ENCODE assay signal across 1 cellular context in the genomic region with DNA sequence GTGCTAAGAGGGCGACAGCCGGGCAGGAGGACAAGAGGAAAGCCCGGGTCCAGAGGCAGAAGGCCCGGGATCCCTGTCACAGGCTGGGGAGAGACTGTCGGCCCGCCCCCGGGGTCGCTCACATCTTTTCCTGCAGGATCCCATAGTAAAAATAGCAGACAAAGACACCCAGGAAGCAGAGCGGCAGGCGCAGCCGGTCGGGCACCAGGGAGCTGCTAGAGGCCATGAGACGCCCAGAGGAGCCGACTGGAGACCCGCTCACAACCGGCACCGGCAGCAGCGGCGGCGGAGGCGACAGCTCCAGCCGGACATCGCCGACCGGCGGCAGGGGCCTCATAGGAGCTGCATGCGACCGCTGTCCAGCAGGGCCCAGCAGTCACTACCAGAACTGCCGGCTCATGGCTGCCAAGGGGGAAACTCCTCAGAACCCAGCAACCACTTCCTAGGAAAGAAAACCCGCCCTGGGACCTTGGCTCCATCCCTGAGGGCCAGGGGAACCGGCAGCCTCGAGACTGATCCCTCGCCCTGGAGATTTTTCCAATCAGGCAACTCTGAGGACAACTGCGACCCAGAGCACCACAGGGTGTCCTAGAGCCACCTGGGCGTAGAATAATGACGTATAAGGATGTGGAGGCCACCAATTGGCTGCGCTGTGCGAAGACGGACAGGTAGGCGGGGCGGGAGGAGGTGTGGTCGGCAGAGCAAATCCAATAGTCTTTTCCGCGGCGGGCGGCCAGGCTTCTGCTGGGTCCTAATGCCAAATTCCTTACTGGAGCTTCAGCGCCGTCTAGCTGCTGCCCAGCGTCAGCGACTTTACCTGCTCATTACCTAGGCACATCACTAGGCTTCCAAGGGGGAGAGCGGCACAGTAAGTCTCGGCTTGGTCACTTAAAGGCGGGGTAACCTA.
A peak's percentile ranks its signal among the peaks of the same experiment; 100 is the strongest.
TF ChIP-seq lines count a peak whose summit lies in the region.

A gene with protein sequence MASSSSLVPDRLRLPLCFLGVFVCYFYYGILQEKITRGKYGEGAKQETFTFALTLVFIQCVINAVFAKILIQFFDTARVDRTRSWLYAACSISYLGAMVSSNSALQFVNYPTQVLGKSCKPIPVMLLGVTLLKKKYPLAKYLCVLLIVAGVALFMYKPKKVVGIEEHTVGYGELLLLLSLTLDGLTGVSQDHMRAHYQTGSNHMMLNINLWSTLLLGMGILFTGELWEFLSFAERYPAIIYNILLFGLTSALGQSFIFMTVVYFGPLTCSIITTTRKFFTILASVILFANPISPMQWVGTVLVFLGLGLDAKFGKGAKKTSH (minus strand): TSS at position 357 of the 907 bp plus-strand sequence. CDS start 131 bp downstream, at position 226.

TF ChIP-seq in HepG2, 621 proteins besides CTCF, POLR2A, EP300 and RAD21 (continued from another document and continues in another):
- TF ChIP-seq, protein P1, sequence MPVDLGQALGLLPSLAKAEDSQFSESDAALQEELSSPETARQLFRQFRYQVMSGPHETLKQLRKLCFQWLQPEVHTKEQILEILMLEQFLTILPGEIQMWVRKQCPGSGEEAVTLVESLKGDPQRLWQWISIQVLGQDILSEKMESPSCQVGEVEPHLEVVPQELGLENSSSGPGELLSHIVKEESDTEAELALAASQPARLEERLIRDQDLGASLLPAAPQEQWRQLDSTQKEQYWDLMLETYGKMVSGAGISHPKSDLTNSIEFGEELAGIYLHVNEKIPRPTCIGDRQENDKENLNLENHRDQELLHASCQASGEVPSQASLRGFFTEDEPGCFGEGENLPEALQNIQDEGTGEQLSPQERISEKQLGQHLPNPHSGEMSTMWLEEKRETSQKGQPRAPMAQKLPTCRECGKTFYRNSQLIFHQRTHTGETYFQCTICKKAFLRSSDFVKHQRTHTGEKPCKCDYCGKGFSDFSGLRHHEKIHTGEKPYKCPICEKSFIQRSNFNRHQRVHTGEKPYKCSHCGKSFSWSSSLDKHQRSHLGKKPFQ (CRISPR knock-in tag; IDR thresholded peaks at IDR 0.05; ENCODE audit: insufficient replicate concordance), result no peak
- TF ChIP-seq ADNP (CRISPR knock-in tag; IDR thresholded peaks at IDR 0.05) (peak; percentile 96), REXO4 (CRISPR knock-in tag; IDR thresholded peaks at IDR 0.05; ENCODE audit: borderline replicate concordance) (no peak), SIX1 (CRISPR knock-in tag; IDR thresholded peaks at IDR 0.05; ENCODE audit: borderline replicate concordance) (no peak), ZFP90 (CRISPR knock-in tag; IDR thresholded peaks at IDR 0.05; ENCODE audit: borderline replicate concordance) (peak; percentile 1), POGZ (CRISPR knock-in tag; IDR thresholded peaks at IDR 0.05) (peak; percentile 96), ZNF670 (CRISPR knock-in tag; IDR thresholded peaks at IDR 0.05; ENCODE audit: borderline replicate concordance) (peak; percentile 23; the same call in 1 of the 2 replicates), HDAC2 (CRISPR knock-in tag; IDR thresholded peaks at IDR 0.05) (peak; percentile 45), DMAP1 (CRISPR knock-in tag; IDR thresholded peaks at IDR 0.05) (peak; percentile 93), PRPF4 (IDR thresholded peaks at IDR 0.05; ENCODE audit: low read depth, low read length, poor library complexity, severe bottlenecking) (no peak), MBD4 (IDR thresholded peaks at IDR 0.05; ENCODE audit: borderline replicate concordance, low read length) (no peak), ZNF792 (CRISPR knock-in tag; IDR thresholded peaks at IDR 0.05) (peak; percentile 76; the same call in 1 of the 2 replicates), KAT7 (CRISPR knock-in tag; IDR thresholded peaks at IDR 0.05; ENCODE audit: borderline replicate concordance) (peak; percentile 94), MXI1 (IDR thresholded peaks at IDR 0.05; ENCODE audit: borderline replicate concordance, low read depth, low read length) (peak; percentile 27; the same call in 1 of the 3 replicates), NKX3-1 (CRISPR knock-in tag; IDR thresholded peaks at IDR 0.05) (peak; percentile 69; the same call in 1 of the 2 replicates), ZNF556 (CRISPR knock-in tag; IDR thresholded peaks at IDR 0.05; ENCODE audit: borderline replicate concordance) (peak; percentile 83), ZNF205 (CRISPR knock-in tag; IDR thresholded peaks at IDR 0.05) (0 out of 2 replicates have a peak, but pooled peaks have one; percentile 53), CHD4 (IDR thresholded peaks at IDR 0.05; ENCODE audit: borderline replicate concordance, low read length) (no peak), MYC (CRISPR knock-in tag; IDR thresholded peaks at IDR 0.05; ENCODE audit: borderline replicate concordance) (peak; percentile 63; the same call in 1 of the 2 replicates), ZC3H4 (CRISPR knock-in tag; IDR thresholded peaks at IDR 0.05; ENCODE audit: borderline replicate concordance) (no peak), CENPX (CRISPR knock-in tag; IDR thresholded peaks at IDR 0.05) (no peak), ZEB1 (IDR thresholded peaks at IDR 0.05; ENCODE audit: insufficient replicate concordance, low read depth) (no peak), NFRKB (IDR thresholded peaks at IDR 0.05) (no peak), ZNF143 (CRISPR knock-in tag; IDR thresholded peaks at IDR 0.05) (peak; percentile 46), ZNF232 (CRISPR knock-in tag; IDR thresholded peaks at IDR 0.05; ENCODE audit: borderline replicate concordance) (no peak; the same call in 1 of the 2 replicates), ZNF468 (CRISPR knock-in tag; IDR thresholded peaks at IDR 0.05) (no peak), FOXA3 (CRISPR knock-in tag; IDR thresholded peaks at IDR 0.05) (no peak; the same call in none of the 2 replicates)
- TF ChIP-seq, protein P2, sequence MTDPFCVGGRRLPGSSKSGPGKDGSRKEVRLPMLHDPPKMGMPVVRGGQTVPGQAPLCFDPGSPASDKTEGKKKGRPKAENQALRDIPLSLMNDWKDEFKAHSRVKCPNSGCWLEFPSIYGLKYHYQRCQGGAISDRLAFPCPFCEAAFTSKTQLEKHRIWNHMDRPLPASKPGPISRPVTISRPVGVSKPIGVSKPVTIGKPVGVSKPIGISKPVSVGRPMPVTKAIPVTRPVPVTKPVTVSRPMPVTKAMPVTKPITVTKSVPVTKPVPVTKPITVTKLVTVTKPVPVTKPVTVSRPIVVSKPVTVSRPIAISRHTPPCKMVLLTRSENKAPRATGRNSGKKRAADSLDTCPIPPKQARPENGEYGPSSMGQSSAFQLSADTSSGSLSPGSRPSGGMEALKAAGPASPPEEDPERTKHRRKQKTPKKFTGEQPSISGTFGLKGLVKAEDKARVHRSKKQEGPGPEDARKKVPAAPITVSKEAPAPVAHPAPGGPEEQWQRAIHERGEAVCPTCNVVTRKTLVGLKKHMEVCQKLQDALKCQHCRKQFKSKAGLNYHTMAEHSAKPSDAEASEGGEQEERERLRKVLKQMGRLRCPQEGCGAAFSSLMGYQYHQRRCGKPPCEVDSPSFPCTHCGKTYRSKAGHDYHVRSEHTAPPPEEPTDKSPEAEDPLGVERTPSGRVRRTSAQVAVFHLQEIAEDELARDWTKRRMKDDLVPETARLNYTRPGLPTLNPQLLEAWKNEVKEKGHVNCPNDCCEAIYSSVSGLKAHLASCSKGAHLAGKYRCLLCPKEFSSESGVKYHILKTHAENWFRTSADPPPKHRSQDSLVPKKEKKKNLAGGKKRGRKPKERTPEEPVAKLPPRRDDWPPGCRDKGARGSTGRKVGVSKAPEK (CRISPR knock-in tag; IDR thresholded peaks at IDR 0.05; ENCODE audit: borderline replicate concordance), result no peak; the same call in 1 of the 2 replicates
- TF ChIP-seq, protein P3, sequence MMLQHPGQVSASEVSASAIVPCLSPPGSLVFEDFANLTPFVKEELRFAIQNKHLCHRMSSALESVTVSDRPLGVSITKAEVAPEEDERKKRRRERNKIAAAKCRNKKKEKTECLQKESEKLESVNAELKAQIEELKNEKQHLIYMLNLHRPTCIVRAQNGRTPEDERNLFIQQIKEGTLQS (CRISPR knock-in tag; IDR thresholded peaks at IDR 0.05), result 0 out of 2 replicates have a peak, but pooled peaks have one; percentile 25
- TF ChIP-seq, protein P4, sequence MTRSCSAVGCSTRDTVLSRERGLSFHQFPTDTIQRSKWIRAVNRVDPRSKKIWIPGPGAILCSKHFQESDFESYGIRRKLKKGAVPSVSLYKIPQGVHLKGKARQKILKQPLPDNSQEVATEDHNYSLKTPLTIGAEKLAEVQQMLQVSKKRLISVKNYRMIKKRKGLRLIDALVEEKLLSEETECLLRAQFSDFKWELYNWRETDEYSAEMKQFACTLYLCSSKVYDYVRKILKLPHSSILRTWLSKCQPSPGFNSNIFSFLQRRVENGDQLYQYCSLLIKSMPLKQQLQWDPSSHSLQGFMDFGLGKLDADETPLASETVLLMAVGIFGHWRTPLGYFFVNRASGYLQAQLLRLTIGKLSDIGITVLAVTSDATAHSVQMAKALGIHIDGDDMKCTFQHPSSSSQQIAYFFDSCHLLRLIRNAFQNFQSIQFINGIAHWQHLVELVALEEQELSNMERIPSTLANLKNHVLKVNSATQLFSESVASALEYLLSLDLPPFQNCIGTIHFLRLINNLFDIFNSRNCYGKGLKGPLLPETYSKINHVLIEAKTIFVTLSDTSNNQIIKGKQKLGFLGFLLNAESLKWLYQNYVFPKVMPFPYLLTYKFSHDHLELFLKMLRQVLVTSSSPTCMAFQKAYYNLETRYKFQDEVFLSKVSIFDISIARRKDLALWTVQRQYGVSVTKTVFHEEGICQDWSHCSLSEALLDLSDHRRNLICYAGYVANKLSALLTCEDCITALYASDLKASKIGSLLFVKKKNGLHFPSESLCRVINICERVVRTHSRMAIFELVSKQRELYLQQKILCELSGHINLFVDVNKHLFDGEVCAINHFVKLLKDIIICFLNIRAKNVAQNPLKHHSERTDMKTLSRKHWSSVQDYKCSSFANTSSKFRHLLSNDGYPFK (CRISPR knock-in tag; IDR thresholded peaks at IDR 0.05; ENCODE audit: borderline replicate concordance), result peak; percentile 92
- TF ChIP-seq, protein P5, sequence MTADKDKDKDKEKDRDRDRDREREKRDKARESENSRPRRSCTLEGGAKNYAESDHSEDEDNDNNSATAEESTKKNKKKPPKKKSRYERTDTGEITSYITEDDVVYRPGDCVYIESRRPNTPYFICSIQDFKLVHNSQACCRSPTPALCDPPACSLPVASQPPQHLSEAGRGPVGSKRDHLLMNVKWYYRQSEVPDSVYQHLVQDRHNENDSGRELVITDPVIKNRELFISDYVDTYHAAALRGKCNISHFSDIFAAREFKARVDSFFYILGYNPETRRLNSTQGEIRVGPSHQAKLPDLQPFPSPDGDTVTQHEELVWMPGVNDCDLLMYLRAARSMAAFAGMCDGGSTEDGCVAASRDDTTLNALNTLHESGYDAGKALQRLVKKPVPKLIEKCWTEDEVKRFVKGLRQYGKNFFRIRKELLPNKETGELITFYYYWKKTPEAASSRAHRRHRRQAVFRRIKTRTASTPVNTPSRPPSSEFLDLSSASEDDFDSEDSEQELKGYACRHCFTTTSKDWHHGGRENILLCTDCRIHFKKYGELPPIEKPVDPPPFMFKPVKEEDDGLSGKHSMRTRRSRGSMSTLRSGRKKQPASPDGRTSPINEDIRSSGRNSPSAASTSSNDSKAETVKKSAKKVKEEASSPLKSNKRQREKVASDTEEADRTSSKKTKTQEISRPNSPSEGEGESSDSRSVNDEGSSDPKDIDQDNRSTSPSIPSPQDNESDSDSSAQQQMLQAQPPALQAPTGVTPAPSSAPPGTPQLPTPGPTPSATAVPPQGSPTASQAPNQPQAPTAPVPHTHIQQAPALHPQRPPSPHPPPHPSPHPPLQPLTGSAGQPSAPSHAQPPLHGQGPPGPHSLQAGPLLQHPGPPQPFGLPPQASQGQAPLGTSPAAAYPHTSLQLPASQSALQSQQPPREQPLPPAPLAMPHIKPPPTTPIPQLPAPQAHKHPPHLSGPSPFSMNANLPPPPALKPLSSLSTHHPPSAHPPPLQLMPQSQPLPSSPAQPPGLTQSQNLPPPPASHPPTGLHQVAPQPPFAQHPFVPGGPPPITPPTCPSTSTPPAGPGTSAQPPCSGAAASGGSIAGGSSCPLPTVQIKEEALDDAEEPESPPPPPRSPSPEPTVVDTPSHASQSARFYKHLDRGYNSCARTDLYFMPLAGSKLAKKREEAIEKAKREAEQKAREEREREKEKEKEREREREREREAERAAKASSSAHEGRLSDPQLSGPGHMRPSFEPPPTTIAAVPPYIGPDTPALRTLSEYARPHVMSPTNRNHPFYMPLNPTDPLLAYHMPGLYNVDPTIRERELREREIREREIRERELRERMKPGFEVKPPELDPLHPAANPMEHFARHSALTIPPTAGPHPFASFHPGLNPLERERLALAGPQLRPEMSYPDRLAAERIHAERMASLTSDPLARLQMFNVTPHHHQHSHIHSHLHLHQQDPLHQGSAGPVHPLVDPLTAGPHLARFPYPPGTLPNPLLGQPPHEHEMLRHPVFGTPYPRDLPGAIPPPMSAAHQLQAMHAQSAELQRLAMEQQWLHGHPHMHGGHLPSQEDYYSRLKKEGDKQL (CRISPR knock-in tag; IDR thresholded peaks at IDR 0.05; ENCODE audit: low read depth), result no peak; the same call in 1 of the 2 replicates
- TF ChIP-seq, protein P6, sequence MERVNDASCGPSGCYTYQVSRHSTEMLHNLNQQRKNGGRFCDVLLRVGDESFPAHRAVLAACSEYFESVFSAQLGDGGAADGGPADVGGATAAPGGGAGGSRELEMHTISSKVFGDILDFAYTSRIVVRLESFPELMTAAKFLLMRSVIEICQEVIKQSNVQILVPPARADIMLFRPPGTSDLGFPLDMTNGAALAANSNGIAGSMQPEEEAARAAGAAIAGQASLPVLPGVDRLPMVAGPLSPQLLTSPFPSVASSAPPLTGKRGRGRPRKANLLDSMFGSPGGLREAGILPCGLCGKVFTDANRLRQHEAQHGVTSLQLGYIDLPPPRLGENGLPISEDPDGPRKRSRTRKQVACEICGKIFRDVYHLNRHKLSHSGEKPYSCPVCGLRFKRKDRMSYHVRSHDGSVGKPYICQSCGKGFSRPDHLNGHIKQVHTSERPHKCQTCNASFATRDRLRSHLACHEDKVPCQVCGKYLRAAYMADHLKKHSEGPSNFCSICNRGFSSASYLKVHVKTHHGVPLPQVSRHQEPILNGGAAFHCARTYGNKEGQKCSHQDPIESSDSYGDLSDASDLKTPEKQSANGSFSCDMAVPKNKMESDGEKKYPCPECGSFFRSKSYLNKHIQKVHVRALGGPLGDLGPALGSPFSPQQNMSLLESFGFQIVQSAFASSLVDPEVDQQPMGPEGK (CRISPR knock-in tag; IDR thresholded peaks at IDR 0.05), result 0 out of 2 replicates have a peak, but pooled peaks have one; percentile 15
- TF ChIP-seq, protein P7, sequence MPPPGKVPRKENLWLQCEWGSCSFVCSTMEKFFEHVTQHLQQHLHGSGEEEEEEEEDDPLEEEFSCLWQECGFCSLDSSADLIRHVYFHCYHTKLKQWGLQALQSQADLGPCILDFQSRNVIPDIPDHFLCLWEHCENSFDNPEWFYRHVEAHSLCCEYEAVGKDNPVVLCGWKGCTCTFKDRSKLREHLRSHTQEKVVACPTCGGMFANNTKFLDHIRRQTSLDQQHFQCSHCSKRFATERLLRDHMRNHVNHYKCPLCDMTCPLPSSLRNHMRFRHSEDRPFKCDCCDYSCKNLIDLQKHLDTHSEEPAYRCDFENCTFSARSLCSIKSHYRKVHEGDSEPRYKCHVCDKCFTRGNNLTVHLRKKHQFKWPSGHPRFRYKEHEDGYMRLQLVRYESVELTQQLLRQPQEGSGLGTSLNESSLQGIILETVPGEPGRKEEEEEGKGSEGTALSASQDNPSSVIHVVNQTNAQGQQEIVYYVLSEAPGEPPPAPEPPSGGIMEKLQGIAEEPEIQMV (CRISPR knock-in tag; IDR thresholded peaks at IDR 0.05; ENCODE audit: low read depth), result 0 out of 2 replicates have a peak, but pooled peaks have one; percentile 52
